9 cellular contexts compared by ENCODE assay signal in the genomic region with DNA sequence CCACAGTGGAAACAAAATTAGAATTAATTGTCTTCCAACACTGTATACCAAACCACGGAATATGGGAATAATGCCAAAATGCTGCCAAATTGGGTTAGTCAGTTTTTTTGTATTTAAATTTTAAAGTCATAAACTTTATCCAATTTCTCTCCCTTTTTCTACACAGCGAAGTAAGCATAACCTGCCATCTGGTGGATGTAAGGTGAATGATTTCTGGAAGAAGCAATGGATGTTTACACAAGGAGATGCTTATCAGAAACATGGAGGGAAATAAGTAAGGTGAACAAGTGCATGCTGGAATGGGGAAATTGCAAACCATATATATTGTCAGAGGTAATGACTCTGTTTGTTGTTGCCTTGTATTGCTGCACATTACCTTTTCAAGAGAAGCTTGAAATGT.
DNase-seq lines count a peak whose midpoint lies in the region; ATAC-seq and TF ChIP-seq lines count a peak whose summit lies in the region.
"Had no signal": no experiment of that assay in that cellular context is flagged by ENCODE, and none has a peak within 500 bp of the region (broad histone marks: within the 10 kb centered on the region; RNA-seq: fewer than 3 reads in every experiment).

No MANE protein-coding gene starts in this region.

- no peak overlapping the region for H3K4me2 ChIP-seq in DND-41 (ENCODE audit: insufficient read depth, low read length)

- no peaks in the 10 kb centered on the region for H3K79me2 ChIP-seq in DND-41 (ENCODE audit: insufficient read depth, low read length)

- no peaks in the 10 kb centered on the region for H3K36me3 ChIP-seq in DND-41 (ENCODE audit: insufficient read depth, low read length)
- H3K36me3 ChIP-seq in SK-N-MC (ENCODE audit: insufficient read depth, low read length): no peaks in the 10 kb centered on the region

- H3K4me1 ChIP-seq in DND-41 (ENCODE audit: insufficient read depth, low read length): no peaks in the 10 kb centered on the region

- no peak overlapping the region for H3K4me3 ChIP-seq in DND-41 (ENCODE audit: low read depth in 1 of 2, low read length in 2 of 2)
- no peak overlapping the region for H3K4me3 ChIP-seq in SK-N-MC
- no peak overlapping the region for H3K4me3 ChIP-seq in coronary artery

- H3K9me3 ChIP-seq in DND-41 (ENCODE audit: insufficient read depth, low read length, severe bottlenecking): no peaks in the 10 kb centered on the region
- H3K9me3 ChIP-seq in SK-N-MC (ENCODE audit: low read depth, low read length): no peaks in the 10 kb centered on the region

- H4K20me1 ChIP-seq in DND-41 (ENCODE audit: insufficient read depth, low read length): no peaks in the 10 kb centered on the region

- H2AFZ ChIP-seq in DND-41 (ENCODE audit: low read depth, low read length): no peak overlapping the region

- H3K9ac ChIP-seq in DND-41 (ENCODE audit: low read depth, low read length) (no peak overlapping the region), SK-N-MC (ENCODE audit: insufficient read length) (no peak overlapping the region)

- H3K27ac ChIP-seq in DND-41 (ENCODE audit: low read length) (no peak overlapping the region), SK-N-MC (no peak overlapping the region), coronary artery (no peak overlapping the region)

- in situ Hi-C loops in KBM-7 (cut with MboI; ENCODE audit: low pct_unique_long_range_greater_than_20kb, low sequenced_read_pairs): no loop called here

- no peak for DNase-seq in DND-41
- peak; percentile 25 for DNase-seq in KBM-7
- peak; percentile 34 for DNase-seq in SK-N-MC (ENCODE audit: low read depth, low spot score)
- DNase-seq in left kidney (ENCODE audit: low read depth, low spot score): peak; percentile 71
- no peak for DNase-seq in coronary artery (ENCODE audit: low spot score)
- no peak for DNase-seq in NCI-H1436 (lab: John Stamatoyannopoulos, UW)
- no peak for DNase-seq in amniotic stem cell (lab: John Stamatoyannopoulos, UW)
- DNase-seq: activated T-cell treated with anti-CD3 and anti-CD28 coated beads for 4 hours had no signal

- ATAC-seq in DND-41 (ENCODE audit: insufficient read depth, low read depth) (no peak), GM21367 (IDR thresholded peaks at IDR 0.05; ENCODE audit: unreplicated experiment) (no peak)

- TF ChIP-seq CTCF in DND-41 (IDR thresholded peaks at IDR 0.05; ENCODE audit: borderline replicate concordance, extremely low read depth, low read length, poor library complexity, severe bottlenecking) (peak; percentile 32), coronary artery (IDR thresholded peaks at IDR 0.05) (no peak)

- no peaks in the 10 kb centered on the region for H3K27me3 ChIP-seq in DND-41 (ENCODE audit: insufficient read depth, low read length, poor library complexity)

Comparison
In these comparisons a context has a peak if more than half of its experiments do, and no peak if none do; other contexts are left out.
1. DNase-seq: peak in KBM-7 (single experiment), SK-N-MC (single experiment) and left kidney (single experiment); none in DND-41 (single experiment), coronary artery (single experiment), NCI-H1436 (single experiment) and amniotic stem cell (single experiment).